ENCODE assay signal across 23 cellular contexts in the genomic region with DNA sequence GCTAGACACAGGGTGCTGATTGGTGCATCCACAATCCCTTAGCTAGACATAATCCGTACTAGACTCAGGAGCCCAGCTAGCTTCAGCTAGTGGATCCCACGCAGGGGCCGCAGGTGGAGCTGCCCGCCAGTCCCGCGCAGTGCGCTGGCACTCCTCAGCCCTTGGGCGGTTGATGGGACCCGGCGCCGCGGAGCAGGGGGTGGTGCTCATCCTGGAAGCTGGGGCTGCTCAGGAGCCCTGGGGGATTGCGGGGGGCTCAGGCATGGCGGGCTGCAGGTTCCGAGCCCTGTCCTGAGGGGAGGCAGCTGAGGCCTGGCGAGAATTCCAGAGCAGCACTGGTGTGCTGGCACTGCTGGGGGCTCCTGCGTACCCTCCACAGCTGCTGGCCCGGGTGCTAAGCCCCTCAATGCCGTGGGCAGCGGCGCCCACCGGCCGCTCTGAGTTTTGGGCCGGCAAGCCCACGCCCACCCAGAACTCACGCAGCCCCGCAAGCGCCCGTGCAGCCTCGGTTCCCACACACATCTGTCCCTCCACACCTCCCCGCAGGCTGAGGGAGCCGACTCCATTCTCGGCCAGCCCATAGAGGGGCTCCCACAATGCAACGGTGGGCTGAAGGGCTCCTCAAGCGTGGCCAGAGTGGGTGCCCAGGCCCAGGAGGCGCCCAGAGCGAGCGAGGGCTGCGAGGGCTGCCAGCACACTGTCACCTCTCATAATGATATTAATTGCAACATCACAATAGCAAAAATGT.
DNase-seq lines count a peak whose midpoint lies in the region; ATAC-seq, FAIRE-seq and TF ChIP-seq lines count a peak whose summit lies in the region.
"Had no signal": no experiment of that assay in that cellular context is flagged by ENCODE, and none has a peak within 500 bp of the region (broad histone marks: within the 10 kb centered on the region; RNA-seq: fewer than 3 reads in every experiment).

No MANE protein-coding gene starts in this region.

- H3K9me1 ChIP-seq in K562 (ENCODE audit: control insufficient read depth, insufficient read depth, low read length), result no peaks in the 10 kb centered on the region

- H3K36me3 Mint-ChIP-seq in activated naive CD8-positive, alpha-beta T cell treated with anti-CD3 and anti-CD28 coated beads, Interleukin-2, amount 50 U/mL, for 24 hours (ENCODE audit: low read depth), result no peaks in the 10 kb centered on the region
- no peaks in the 10 kb centered on the region for H3K36me3 Mint-ChIP-seq in activated naive CD8-positive, alpha-beta T cell treated with anti-CD3 and anti-CD28 coated beads for 36 hours
- H3K36me3 Mint-ChIP-seq: CD8-positive, alpha-beta T cell had no signal

- no peak overlapping the region for H3K18ac ChIP-seq in neuronal stem cell (ENCODE audit: low read length)

- no peaks in the 10 kb centered on the region for H3K4me1 Mint-ChIP-seq in activated naive CD8-positive, alpha-beta T cell treated with anti-CD3 and anti-CD28 coated beads, Interleukin-2, amount 50 U/mL, for 24 hours
- no peaks in the 10 kb centered on the region for H3K4me1 Mint-ChIP-seq in activated naive CD8-positive, alpha-beta T cell treated with anti-CD3 and anti-CD28 coated beads for 36 hours
- H3K4me1 Mint-ChIP-seq: B cell had no signal

- CTCF ChIA-PET in K562 (lab: Yijun Ruan, JAX; ENCODE audit: low intra/inter-chr PET ratio), result interaction anchor here (2.3 kb wide), 1 partner anchor 175 kb away, joined by 23 read pairs; no protein-coding TSS in a partner anchor

- no peak overlapping the region for H2BK12ac ChIP-seq in neuronal stem cell (ENCODE audit: low read length)

- TF ChIP-seq POLR2A in K562 (conservative IDR thresholded peaks at IDR 0.05) (no peak), testis (IDR thresholded peaks at IDR 0.05) (no peak)

- WGBS in K562 (ENCODE audit: insufficient coverage, low coverage, missing lambda C conversion rate), result 42% methylated on average over 39 of the region's 39 CpGs
- no CpG with 5 or more reads among the region's 39 CpGs for WGBS in neuronal stem cell (ENCODE audit: extremely low coverage in 2 of 2, insufficient read length in 2 of 2, insufficient replicate concordance in 1 of 2), 2 donors
- 71 to 77% methylated on average over 16 to 25 of the region's 39 CpGs for WGBS in testis, 2 donors

- H4K91ac ChIP-seq in neuronal stem cell (ENCODE audit: low read depth, low read length, poor library complexity), result no peak overlapping the region

- H3K4ac ChIP-seq in neuronal stem cell (ENCODE audit: low read length), result no peak overlapping the region

- in situ Hi-C loops in K562 (cut with MboI), result loop anchor here (10.0 to 25.0 kb wide), 2 partner anchors 171 to 618 kb away; no protein-coding TSS in a partner anchor

- BruUV-seq in K562 (replicated peaks; lab: Mats Ljungman, UMichigan), result no TSS peak

- H3K14ac ChIP-seq in neuronal stem cell (ENCODE audit: low read length), result no peak overlapping the region

- H3K79me2 ChIP-seq in K562 (ENCODE audit: control insufficient read depth, insufficient read depth, low read length), result no peaks in the 10 kb centered on the region

- H3K79me1 ChIP-seq in neuronal stem cell (ENCODE audit: low read depth, low read length), result no peaks in the 10 kb centered on the region

- H3K4me2 ChIP-seq in K562 (ENCODE audit: insufficient read depth, low read length) (no peak overlapping the region), neuronal stem cell (ENCODE audit: insufficient read depth, low read length, poor library complexity, severe bottlenecking) (no peak overlapping the region)
- H3K4me2 ChIP-seq: BLaER1 treated with 17β-estradiol and CSF1 and Interleukin-3, amounts not matched to agents 10 nM and 100 nM had no signal

- TF ChIP-seq CTCF in K562 (IDR thresholded peaks at IDR 0.05 in 2 of 3, conservative IDR thresholded peaks at IDR 0.05 in 1 of 3; ENCODE audit: insufficient read depth in 2 of 3, low read depth in 1 of 3, low read length in 3 of 3) (no peak), testis (IDR thresholded peaks at IDR 0.05) (no peak)

- no peak for TF ChIP-seq EP300 in K562 (IDR thresholded peaks at IDR 0.05; ENCODE audit: low read length)

- H4K20me1 ChIP-seq in K562 (replicated peaks; ENCODE audit: control insufficient read depth, insufficient read depth, low read length), result no peaks in the 10 kb centered on the region

- H3K27ac Mint-ChIP-seq in activated naive CD8-positive, alpha-beta T cell treated with anti-CD3 and anti-CD28 coated beads, Interleukin-2, amount 50 U/mL, for 24 hours, result no peak overlapping the region
- H3K27ac Mint-ChIP-seq in activated naive CD8-positive, alpha-beta T cell treated with anti-CD3 and anti-CD28 coated beads for 36 hours, result no peak overlapping the region
- H3K27ac Mint-ChIP-seq: B cell; CD8-positive, alpha-beta T cell; HFFc6 had no signal

- H2AFZ ChIP-seq in K562 (ENCODE audit: low read depth, low read length) (peak overlapping the region; percentile 4; the same call in 1 of the 2 replicates), neuronal stem cell (ENCODE audit: low read length) (no peak overlapping the region)

- H3K23ac ChIP-seq in neuronal stem cell (ENCODE audit: low read depth, low read length, poor library complexity), result no peak overlapping the region

- H2BK5ac ChIP-seq in neuronal stem cell (ENCODE audit: low read length), result no peak overlapping the region

- no peaks in the 10 kb centered on the region for H3K27me3 Mint-ChIP-seq in activated naive CD8-positive, alpha-beta T cell treated with anti-CD3 and anti-CD28 coated beads, Interleukin-2, amount 50 U/mL, for 24 hours
- no peaks in the 10 kb centered on the region for H3K27me3 Mint-ChIP-seq in activated naive CD8-positive, alpha-beta T cell treated with anti-CD3 and anti-CD28 coated beads for 36 hours
- H3K27me3 Mint-ChIP-seq: B cell had no signal

- H3K36me3 ChIP-seq in K562 (ENCODE audit: control insufficient read depth, insufficient read depth, low read length) (no peaks in the 10 kb centered on the region), neuronal stem cell (replicated peaks in 1 of 2; ENCODE audit: control insufficient read depth in 2 of 2, insufficient read depth in 2 of 2, low read length in 2 of 2) (no peaks in the 10 kb centered on the region), testis (ENCODE audit: low read depth, missing control alignments) (no peaks in the 10 kb centered on the region)
- H3K36me3 ChIP-seq: BLaER1 treated with 17β-estradiol and CSF1 and Interleukin-3, amounts not matched to agents 10 nM and 100 nM had no signal

- intact Hi-C loops in K562 (cut with micrococcal nuclease) (loop anchor here (5.0 to 10.0 kb wide), 2 partner anchors 1041 to 1458 kb away; no protein-coding TSS in a partner anchor), testis (cut with DNase I; ENCODE audit: low total_unique reads) (no loop called here)

- POLR2A ChIA-PET in K562 (lab: Yijun Ruan, JAX), result no interaction called here

- no peak overlapping the region for H3K27ac ChIP-seq in K562 (ENCODE audit: extremely low read depth, low read depth, low read length)
- no peak overlapping the region for H3K27ac ChIP-seq in neuronal stem cell (replicated peaks; ENCODE audit: low read length)
- no peak overlapping the region for H3K27ac ChIP-seq in testis
- H3K27ac ChIP-seq: BLaER1 treated with 17β-estradiol and CSF1 and Interleukin-3, amounts not matched to agents 10 nM and 100 nM; HL-60 had no signal

- peak; percentile 10 for ATAC-seq in activated naive CD8-positive, alpha-beta T cell treated with anti-CD3 and anti-CD28 coated beads, Interleukin-2, amount 50 U/mL, for 24 hours
- ATAC-seq in K562, result no peak
- ATAC-seq: CD8-positive, alpha-beta T cell; GM12878; HCT116 had no signal

- no peak overlapping the region for H3K4me3 ChIP-seq in K562
- no peak overlapping the region for H3K4me3 ChIP-seq in neuronal stem cell (ENCODE audit: low read length in 2 of 2)
- H3K4me3 ChIP-seq in testis, result peak overlapping the region; percentile 10 to 44
- H3K4me3 ChIP-seq: BLaER1 treated with 17β-estradiol and CSF1 and Interleukin-3, amounts not matched to agents 10 nM and 100 nM; GM12878 had no signal

- H2AK5ac ChIP-seq in neuronal stem cell (ENCODE audit: low read depth, low read length), result no peak overlapping the region

- DNase-seq in activated naive CD8-positive, alpha-beta T cell treated with anti-CD3 and anti-CD28 coated beads, Interleukin-2, amount 50 U/mL, for 24 hours, result no peak
- no peak for DNase-seq in activated naive CD8-positive, alpha-beta T cell treated with anti-CD3 and anti-CD28 coated beads for 36 hours
- DNase-seq in K562 (ENCODE audit: extremely low read depth in 1 of 4, low spot score in 3 of 4) (no peak), neuronal stem cell (ENCODE audit: low spot score) (no peak), testis (peak; percentile 34), middle frontal gyrus (ENCODE audit: extremely low spot score, low spot score) (no peak), hepatic stellate cell (ENCODE audit: low spot score) (no peak)
- no peak for DNase-seq in stimulated activated CD8-positive, alpha-beta memory T cell treated with anti-CD3 and anti-CD28 coated beads, Interleukin-4, amount 100 ng/mL, for 48 hours
- DNase-seq: 8988T; Calu3; CD8-positive, alpha-beta T cell; DMS 273 treated with DMSO at 0.1 percent for 48 hours; DMS53; DND-41; EL; GOT3; H7; HFFc6 had no signal

- TF ChIP-seq RAD21 in K562 (CRISPR knock-in tag; conservative IDR thresholded peaks at IDR 0.05 in 1 of 2, IDR thresholded peaks at IDR 0.05 in 1 of 2), result no peak

- H3K9me3 ChIP-seq in K562 (replicated peaks; ENCODE audit: control insufficient read depth, insufficient read depth, low read depth, low read length) (no peaks in the 10 kb centered on the region), neuronal stem cell (replicated peaks in 1 of 2; ENCODE audit: control insufficient read depth in 2 of 2, insufficient read depth in 1 of 2, low read depth in 1 of 2, low read length in 2 of 2) (no peaks in the 10 kb centered on the region), testis (no peaks in the 10 kb centered on the region)

- H3K9me3 Mint-ChIP-seq in activated naive CD8-positive, alpha-beta T cell treated with anti-CD3 and anti-CD28 coated beads, Interleukin-2, amount 50 U/mL, for 24 hours, result no peaks in the 10 kb centered on the region
- H3K9me3 Mint-ChIP-seq in activated naive CD8-positive, alpha-beta T cell treated with anti-CD3 and anti-CD28 coated beads for 36 hours, result no peaks in the 10 kb centered on the region
- H3K9me3 Mint-ChIP-seq: CD8-positive, alpha-beta T cell; HFFc6 had no signal

- H3K9ac ChIP-seq in K562 (ENCODE audit: insufficient read depth in 1 of 2, low read depth in 2 of 2, low read length in 2 of 2), result no peak overlapping the region
- no peak overlapping the region for H3K9ac ChIP-seq in neuronal stem cell (ENCODE audit: low read depth, low read length, poor library complexity)
- H3K9ac ChIP-seq: BLaER1 treated with 17β-estradiol and CSF1 and Interleukin-3, amounts not matched to agents 10 nM and 100 nM had no signal

- no peak for FAIRE-seq in K562 (lab: Jason Lieb, UNC)
- FAIRE-seq: GM12878 had no signal

- H3K4me1 ChIP-seq in K562 (replicated peaks in 1 of 2; ENCODE audit: control insufficient read depth in 2 of 2, insufficient read depth in 2 of 2, low read length in 2 of 2) (peaks cover 0 to 7% of the 10 kb centered on the region in 2 experiments; a peak in 1 of 5 replicates), neuronal stem cell (ENCODE audit: control insufficient read depth in 2 of 2, insufficient read depth in 1 of 2, low read depth in 1 of 2, low read length in 2 of 2) (peaks cover 0 to 1% of the 10 kb centered on the region in 2 donors), testis (peaks cover 12% of the 10 kb centered on the region)
- H3K4me1 ChIP-seq: BLaER1 treated with 17β-estradiol and CSF1 and Interleukin-3, amounts not matched to agents 10 nM and 100 nM had no signal

- no peak overlapping the region for H2BK15ac ChIP-seq in neuronal stem cell (ENCODE audit: low read length)

- H3K27me3 ChIP-seq in K562 (ENCODE audit: control insufficient read depth in 2 of 2, insufficient read depth in 2 of 2, low read length in 2 of 2) (no peaks in the 10 kb centered on the region), neuronal stem cell (ENCODE audit: control insufficient read depth in 3 of 3, insufficient read depth in 3 of 3, low read depth in 1 of 3, low read length in 3 of 3) (no peaks in the 10 kb centered on the region), testis (no peaks in the 10 kb centered on the region)
- H3K27me3 ChIP-seq: BLaER1 treated with 17β-estradiol and CSF1 and Interleukin-3, amounts not matched to agents 10 nM and 100 nM had no signal

- H4K8ac ChIP-seq in neuronal stem cell (ENCODE audit: low read depth, low read length), result peak overlapping the region; percentile 43

- H2BK120ac ChIP-seq in neuronal stem cell (ENCODE audit: low read depth, low read length), result no peak overlapping the region

- no peak overlapping the region for H3K4me3 Mint-ChIP-seq in activated naive CD8-positive, alpha-beta T cell treated with anti-CD3 and anti-CD28 coated beads, Interleukin-2, amount 50 U/mL, for 24 hours
- no peak overlapping the region for H3K4me3 Mint-ChIP-seq in activated naive CD8-positive, alpha-beta T cell treated with anti-CD3 and anti-CD28 coated beads for 36 hours
- H3K4me3 Mint-ChIP-seq: B cell; CD8-positive, alpha-beta T cell; HFFc6 had no signal

Comparison
In these comparisons a context has a peak if more than half of its experiments do, and no peak if none do; other contexts are left out.
1. H3K4me3 ChIP-seq: peak in testis (2 of 2); none in K562 (single experiment) and neuronal stem cell (0 of 2).